In the genomic region with DNA sequence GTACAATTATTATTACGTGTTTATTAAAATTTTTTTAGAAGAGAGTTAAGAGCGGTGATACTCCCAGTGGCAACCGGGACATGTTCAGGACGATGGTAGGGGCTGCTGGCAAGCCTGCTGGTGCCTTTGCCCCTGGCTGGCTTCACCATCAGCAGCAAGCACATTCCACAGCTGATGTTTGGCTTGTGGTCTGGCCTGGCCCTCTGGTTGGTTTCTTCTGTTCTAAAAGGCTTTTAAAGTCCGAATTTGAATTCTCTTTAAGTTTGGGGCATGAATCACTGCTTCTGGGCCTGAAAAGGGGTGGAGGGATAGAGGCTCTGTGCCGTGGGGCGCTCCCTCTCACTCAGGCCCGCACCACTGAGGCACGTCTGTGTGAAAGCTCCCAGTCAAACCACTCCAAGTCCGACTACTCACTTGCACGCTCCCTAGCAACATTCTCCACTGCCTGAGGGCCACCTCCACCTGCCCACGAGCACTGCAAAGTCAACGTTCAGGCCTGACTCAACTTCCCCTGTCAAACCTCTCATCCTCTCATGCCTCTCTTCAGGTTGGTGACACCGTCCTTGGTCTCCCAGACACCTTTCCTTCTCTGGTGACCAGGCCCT, we compare ENCODE assay signal across 16 cellular contexts. TPM values are rescaled to one million over a fixed set of nuclear protein-coding genes. Genes with fewer than 3 reads are reported as not detected.
A peak's percentile ranks its signal among the peaks of the same experiment; 100 is the strongest.
DNase-seq lines count a peak whose midpoint lies in the region; ATAC-seq and TF ChIP-seq lines count a peak whose summit lies in the region.
"Had no signal": no experiment of that assay in that cellular context is flagged by ENCODE, and none has a peak within 500 bp of the region (broad histone marks: within the 10 kb centered on the region; RNA-seq: fewer than 3 reads in every experiment).

No MANE protein-coding gene starts in this region.

- no peak overlapping the region for H3K4me3 Mint-ChIP-seq in CD14-positive monocyte
- H3K4me3 Mint-ChIP-seq: stimulated activated naive B cell treated with anti-CD40 and anti-IgM and Interleukin-4, amounts not matched to agents 10 μg/mL and 1 μg/mL and 100 μg/mL, for 72 hours had no signal

- no peaks in the 10 kb centered on the region for H3K9me3 Mint-ChIP-seq in CD14-positive monocyte
- H3K9me3 Mint-ChIP-seq: stimulated activated naive B cell treated with anti-CD40 and anti-IgM and Interleukin-4, amounts not matched to agents 10 μg/mL and 1 μg/mL and 100 μg/mL, for 72 hours had no signal

- H3K4me3 ChIP-seq in RWPE2 (ENCODE audit: severe bottlenecking), result no peak overlapping the region
- no peak overlapping the region for H3K4me3 ChIP-seq in fibroblast of the aortic adventitia (ENCODE audit: low read depth, low read length)
- H3K4me3 ChIP-seq in stomach, result no peak overlapping the region
- H3K4me3 ChIP-seq: BLaER1, lower lobe of right lung had no signal

- intact Hi-C loops in CD14-positive monocyte (cut with micrococcal nuclease), result no loop called here
- intact Hi-C loops in stomach (cut with DNase I; ENCODE audit: low total_unique reads), result no loop called here

- no peaks in the 10 kb centered on the region for H3K27me3 ChIP-seq in RWPE2 (ENCODE audit: insufficient read depth, poor library complexity, severe bottlenecking)
- no peaks in the 10 kb centered on the region for H3K27me3 ChIP-seq in stomach
- H3K27me3 ChIP-seq: BLaER1, neutrophil had no signal

- H3K36me3 ChIP-seq in RWPE2 (ENCODE audit: low read depth) (no peaks in the 10 kb centered on the region), stomach (no peaks in the 10 kb centered on the region)
- H3K36me3 ChIP-seq: BLaER1, lower lobe of right lung, neutrophil had no signal

- TF ChIP-seq POLR2A in stomach (IDR thresholded peaks at IDR 0.05), result no peak

- ATAC-seq in RWPE2 (ENCODE audit: low read depth) (no peak), GM18909 (IDR thresholded peaks at IDR 0.05; ENCODE audit: poor library complexity, unreplicated experiment) (no peak)
- ATAC-seq: lower lobe of right lung; stimulated activated naive B cell treated with anti-CD40 and anti-IgM and Interleukin-4, amounts not matched to agents 10 μg/mL and 1 μg/mL and 100 μg/mL, for 72 hours had no signal

- H3K36me3 Mint-ChIP-seq in CD14-positive monocyte, result no peaks in the 10 kb centered on the region
- H3K36me3 Mint-ChIP-seq: stimulated activated naive B cell treated with anti-CD40 and anti-IgM and Interleukin-4, amounts not matched to agents 10 μg/mL and 1 μg/mL and 100 μg/mL, for 72 hours had no signal

- H3K27ac ChIP-seq in RWPE2 (ENCODE audit: poor library complexity, severe bottlenecking), result no peak overlapping the region
- H3K27ac ChIP-seq in stomach, result peak overlapping the region in 4 of 5 donors; percentile 15 to 51 (median 29)
- H3K27ac ChIP-seq: BLaER1, lower lobe of right lung, neutrophil had no signal

- DNase-seq in CD14-positive monocyte (ENCODE audit: low spot score) (peak; percentile 39), RWPE2 (ENCODE audit: low spot score) (peak; percentile 33), fibroblast of the aortic adventitia (ENCODE audit: low read depth) (peak; percentile 62), stomach (no peak), NCI-H345 treated with DMSO at 0.1 percent for 48 hours (lab: John Stamatoyannopoulos, UW; ENCODE audit: unreplicated experiment) (no peak), NCI-H345 (lab: John Stamatoyannopoulos, UW) (no peak)
- no peak for DNase-seq in activated CD4-positive, alpha-beta T cell treated with anti-CD3 and anti-CD28 coated beads for 1 hour
- DNase-seq: anterior cingulate cortex; DMS53; lower lobe of right lung; NCI-H2107; Right ventricle myocardium superior; stimulated activated naive B cell treated with anti-CD40 and anti-IgM and Interleukin-4, amounts not matched to agents 10 μg/mL and 1 μg/mL and 100 μg/mL, for 72 hours had no signal

- no peak overlapping the region for H3K27ac Mint-ChIP-seq in CD14-positive monocyte
- H3K27ac Mint-ChIP-seq: stimulated activated naive B cell treated with anti-CD40 and anti-IgM and Interleukin-4, amounts not matched to agents 10 μg/mL and 1 μg/mL and 100 μg/mL, for 72 hours had no signal

- TF ChIP-seq CTCF in CD14-positive monocyte (IDR thresholded peaks at IDR 0.05) (no peak), RWPE2 (IDR thresholded peaks at IDR 0.05; ENCODE audit: poor library complexity, severe bottlenecking) (no peak), fibroblast of the aortic adventitia (IDR thresholded peaks at IDR 0.05; ENCODE audit: insufficient read depth, low read length) (no peak), stomach (IDR thresholded peaks at IDR 0.05) (no peak)

- no peak for TF ChIP-seq EP300 in stomach (IDR thresholded peaks at IDR 0.05)

- H3K9me3 ChIP-seq in RWPE2 (ENCODE audit: severe bottlenecking), result no peaks in the 10 kb centered on the region
- H3K9me3 ChIP-seq in stomach, result no peaks in the 10 kb centered on the region
- H3K9me3 ChIP-seq: BLaER1, lower lobe of right lung, neutrophil had no signal

- peaks cover 6% of the 10 kb centered on the region for H3K4me1 Mint-ChIP-seq in CD14-positive monocyte

- peaks cover 0 to 10% (median 1%) of the 10 kb centered on the region in 3 donors for H3K27me3 Mint-ChIP-seq in CD14-positive monocyte (ENCODE audit: low read depth in 3 of 3)

- WGBS in stomach, 5 donors, result 73 to 85% (median 80%) methylated on average over 14 of the region's 14 CpGs

- H3K4me1 ChIP-seq in RWPE2 (ENCODE audit: insufficient read depth, poor library complexity, severe bottlenecking) (no peaks in the 10 kb centered on the region), stomach (peaks cover 5 to 40% (median 28%) of the 10 kb centered on the region in 4 donors)
- H3K4me1 ChIP-seq: lower lobe of right lung had no signal

RNA-seq across cellular contexts. Expression of gene ITGA11, which starts 10.1 kb away (rescaled TPM):
- polyA plus RNA-seq in CD14-positive monocyte, result under 1 TPM in 1 of 2 donors, not detected in 1; 0.01 TPM
- total RNA-seq in fibroblast of the aortic adventitia (ENCODE audit: low replicate concordance), result 81.1 and 105 TPM in 2 replicates
- 10 to 100 TPM in 1 of 5 donors, 1 to 10 TPM in 3, under 1 TPM in 1; 0.58 to 12.1 (median 4.3) TPM for total RNA-seq in stomach
- polyA plus RNA-seq in stomach, result under 1 TPM; 0.08 to 1.00 (median 0.92) TPM

Comparison
In these comparisons a context has a peak if more than half of its experiments do, and no peak if none do; other contexts are left out.
1. DNase-seq: peak in CD14-positive monocyte (single experiment), RWPE2 (single experiment) and fibroblast of the aortic adventitia (single experiment); none in stomach (single experiment), activated CD4-positive, alpha-beta T cell treated with anti-CD3 and anti-CD28 coated beads for 1 hour (single experiment), NCI-H345 treated with DMSO at 0.1 percent for 48 hours (single experiment) and NCI-H345 (single experiment).